1 cellular context compared by ENCODE assay signal in the genomic region with DNA sequence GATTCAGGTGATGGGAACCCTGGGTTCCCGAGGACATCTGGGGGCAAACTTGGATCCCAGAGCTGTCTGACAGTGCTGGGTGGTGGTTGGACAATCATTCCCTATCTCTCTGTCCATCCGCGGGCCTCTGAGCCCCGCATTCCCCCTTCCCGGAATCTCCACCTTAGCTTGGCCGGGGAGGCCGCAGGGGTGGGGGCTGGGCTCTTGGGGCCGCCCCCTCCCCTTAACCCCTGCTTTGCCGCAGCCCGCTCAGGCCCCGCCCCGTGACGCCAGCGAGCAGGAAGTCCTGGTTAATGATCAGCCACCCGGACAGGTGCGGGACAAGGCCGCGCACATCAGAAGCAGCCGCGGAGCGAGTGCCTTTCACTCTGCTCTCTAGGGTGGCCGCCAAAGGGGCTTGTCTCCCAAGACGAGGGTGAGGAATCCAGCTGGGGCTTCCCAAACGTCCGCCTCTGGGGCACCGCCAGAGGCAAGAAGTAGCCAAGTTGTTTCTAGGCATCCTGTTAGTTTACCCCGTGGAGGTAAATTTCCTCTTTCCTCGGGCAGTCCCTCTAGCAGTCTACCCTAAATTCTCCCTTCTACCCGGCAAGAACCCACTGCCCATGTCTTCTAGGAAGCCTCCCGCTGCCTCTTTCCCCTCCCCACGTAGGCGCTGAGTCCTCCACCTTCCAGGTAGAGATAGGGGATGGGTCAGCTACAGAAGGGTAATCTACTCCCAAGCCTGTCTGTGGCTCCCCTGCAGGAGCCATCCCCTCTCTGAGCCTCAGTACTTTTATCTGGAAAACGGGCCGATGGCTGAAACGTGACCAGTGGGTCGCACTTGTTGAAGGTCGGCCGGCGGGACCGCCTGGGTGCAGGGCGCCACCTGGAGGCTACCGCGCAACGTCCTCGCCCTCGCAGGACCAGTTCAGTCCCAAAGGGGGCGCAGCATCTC.
TF ChIP-seq lines count a peak whose summit lies in the region.

No MANE protein-coding gene starts in this region.

TF ChIP-seq in K562, 482 proteins besides CTCF, POLR2A, EP300 and RAD21 (continued from another document and continues in another):
- TF ChIP-seq, protein P1, sequence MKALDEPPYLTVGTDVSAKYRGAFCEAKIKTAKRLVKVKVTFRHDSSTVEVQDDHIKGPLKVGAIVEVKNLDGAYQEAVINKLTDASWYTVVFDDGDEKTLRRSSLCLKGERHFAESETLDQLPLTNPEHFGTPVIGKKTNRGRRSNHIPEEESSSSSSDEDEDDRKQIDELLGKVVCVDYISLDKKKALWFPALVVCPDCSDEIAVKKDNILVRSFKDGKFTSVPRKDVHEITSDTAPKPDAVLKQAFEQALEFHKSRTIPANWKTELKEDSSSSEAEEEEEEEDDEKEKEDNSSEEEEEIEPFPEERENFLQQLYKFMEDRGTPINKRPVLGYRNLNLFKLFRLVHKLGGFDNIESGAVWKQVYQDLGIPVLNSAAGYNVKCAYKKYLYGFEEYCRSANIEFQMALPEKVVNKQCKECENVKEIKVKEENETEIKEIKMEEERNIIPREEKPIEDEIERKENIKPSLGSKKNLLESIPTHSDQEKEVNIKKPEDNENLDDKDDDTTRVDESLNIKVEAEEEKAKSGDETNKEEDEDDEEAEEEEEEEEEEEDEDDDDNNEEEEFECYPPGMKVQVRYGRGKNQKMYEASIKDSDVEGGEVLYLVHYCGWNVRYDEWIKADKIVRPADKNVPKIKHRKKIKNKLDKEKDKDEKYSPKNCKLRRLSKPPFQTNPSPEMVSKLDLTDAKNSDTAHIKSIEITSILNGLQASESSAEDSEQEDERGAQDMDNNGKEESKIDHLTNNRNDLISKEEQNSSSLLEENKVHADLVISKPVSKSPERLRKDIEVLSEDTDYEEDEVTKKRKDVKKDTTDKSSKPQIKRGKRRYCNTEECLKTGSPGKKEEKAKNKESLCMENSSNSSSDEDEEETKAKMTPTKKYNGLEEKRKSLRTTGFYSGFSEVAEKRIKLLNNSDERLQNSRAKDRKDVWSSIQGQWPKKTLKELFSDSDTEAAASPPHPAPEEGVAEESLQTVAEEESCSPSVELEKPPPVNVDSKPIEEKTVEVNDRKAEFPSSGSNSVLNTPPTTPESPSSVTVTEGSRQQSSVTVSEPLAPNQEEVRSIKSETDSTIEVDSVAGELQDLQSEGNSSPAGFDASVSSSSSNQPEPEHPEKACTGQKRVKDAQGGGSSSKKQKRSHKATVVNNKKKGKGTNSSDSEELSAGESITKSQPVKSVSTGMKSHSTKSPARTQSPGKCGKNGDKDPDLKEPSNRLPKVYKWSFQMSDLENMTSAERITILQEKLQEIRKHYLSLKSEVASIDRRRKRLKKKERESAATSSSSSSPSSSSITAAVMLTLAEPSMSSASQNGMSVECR (CRISPR knock-in tag; IDR thresholded peaks at IDR 0.05): 0 out of 2 replicates have a peak, but pooled peaks have one; percentile 58
- TF ChIP-seq MAFF (IDR thresholded peaks at IDR 0.05; ENCODE audit: low read length) (no peak), BMI1 (IDR thresholded peaks at IDR 0.05; ENCODE audit: low read length) (no peak), SAP30 (IDR thresholded peaks at IDR 0.05; ENCODE audit: borderline replicate concordance, insufficient read depth, low read depth, low read length, poor library complexity, severe bottlenecking) (no peak), TSC22D4 (tag; IDR thresholded peaks at IDR 0.05) (no peak), KLF6 (CRISPR knock-in tag; IDR thresholded peaks at IDR 0.05; ENCODE audit: borderline replicate concordance) (no peak), STAT5B (CRISPR knock-in tag; IDR thresholded peaks at IDR 0.05) (no peak), PHB (CRISPR knock-in tag; IDR thresholded peaks at IDR 0.05) (no peak), LARP7 (IDR thresholded peaks at IDR 0.05) (no peak), CBX8 (IDR thresholded peaks at IDR 0.05; ENCODE audit: borderline replicate concordance, extremely low read depth, low read depth, low read length, poor library complexity, severe bottlenecking) (no peak), CREM (IDR thresholded peaks at IDR 0.05; ENCODE audit: low read depth) (peak; percentile 83), MAZ (CRISPR knock-in tag; conservative IDR thresholded peaks at IDR 0.05 in 1 of 2, IDR thresholded peaks at IDR 0.05 in 1 of 2) (peak; percentile 69 to 84), ZNF143 (CRISPR knock-in tag; IDR thresholded peaks at IDR 0.05) (peak; percentile 65), ZNF75A (CRISPR knock-in tag; IDR thresholded peaks at IDR 0.05) (no peak), CREB1 (IDR thresholded peaks at IDR 0.05) (peak; percentile 44), CREB1 (CRISPR knock-in tag; IDR thresholded peaks at IDR 0.05) (peak; percentile 70), ZNF551 (CRISPR knock-in tag; IDR thresholded peaks at IDR 0.05) (no peak), CBX5 (IDR thresholded peaks at IDR 0.05; ENCODE audit: borderline replicate concordance, low read depth) (no peak), FIP1L1 (IDR thresholded peaks at IDR 0.05; ENCODE audit: low read depth, low read length, poor library complexity, severe bottlenecking) (peak; percentile 50), ZC3H4 (CRISPR knock-in tag; IDR thresholded peaks at IDR 0.05; ENCODE audit: borderline replicate concordance) (no peak), PHTF2 (CRISPR knock-in tag; IDR thresholded peaks at IDR 0.05) (no peak), NBN (IDR thresholded peaks at IDR 0.05; ENCODE audit: low read depth) (peak; percentile 70; the same call in 1 of the 2 replicates), ZNF121 (CRISPR knock-in tag; conservative IDR thresholded peaks at IDR 0.05) (peak; percentile 61; the same call in 1 of the 2 replicates), ZNF778 (CRISPR knock-in tag; IDR thresholded peaks at IDR 0.05) (no peak), L3MBTL2 (IDR thresholded peaks at IDR 0.05) (peak; percentile 65), ZFP30 (CRISPR knock-in tag; IDR thresholded peaks at IDR 0.05; ENCODE audit: borderline replicate concordance) (no peak), ZBTB1 (CRISPR knock-in tag; IDR thresholded peaks at IDR 0.05; ENCODE audit: borderline replicate concordance, low read depth) (no peak), ZNF384 (IDR thresholded peaks at IDR 0.05; ENCODE audit: low read depth, low read length) (peak; percentile 98), KDM2B (CRISPR knock-in tag; IDR thresholded peaks at IDR 0.05) (no peak), TGIF2 (CRISPR knock-in tag; IDR thresholded peaks at IDR 0.05) (no peak), MAFK (IDR thresholded peaks at IDR 0.05; ENCODE audit: low read length) (no peak)
- TF ChIP-seq, protein P2, sequence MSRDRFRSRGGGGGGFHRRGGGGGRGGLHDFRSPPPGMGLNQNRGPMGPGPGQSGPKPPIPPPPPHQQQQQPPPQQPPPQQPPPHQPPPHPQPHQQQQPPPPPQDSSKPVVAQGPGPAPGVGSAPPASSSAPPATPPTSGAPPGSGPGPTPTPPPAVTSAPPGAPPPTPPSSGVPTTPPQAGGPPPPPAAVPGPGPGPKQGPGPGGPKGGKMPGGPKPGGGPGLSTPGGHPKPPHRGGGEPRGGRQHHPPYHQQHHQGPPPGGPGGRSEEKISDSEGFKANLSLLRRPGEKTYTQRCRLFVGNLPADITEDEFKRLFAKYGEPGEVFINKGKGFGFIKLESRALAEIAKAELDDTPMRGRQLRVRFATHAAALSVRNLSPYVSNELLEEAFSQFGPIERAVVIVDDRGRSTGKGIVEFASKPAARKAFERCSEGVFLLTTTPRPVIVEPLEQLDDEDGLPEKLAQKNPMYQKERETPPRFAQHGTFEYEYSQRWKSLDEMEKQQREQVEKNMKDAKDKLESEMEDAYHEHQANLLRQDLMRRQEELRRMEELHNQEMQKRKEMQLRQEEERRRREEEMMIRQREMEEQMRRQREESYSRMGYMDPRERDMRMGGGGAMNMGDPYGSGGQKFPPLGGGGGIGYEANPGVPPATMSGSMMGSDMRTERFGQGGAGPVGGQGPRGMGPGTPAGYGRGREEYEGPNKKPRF (IDR thresholded peaks at IDR 0.05; ENCODE audit: low read depth, low read length): no peak
- TF ChIP-seq, protein P3, sequence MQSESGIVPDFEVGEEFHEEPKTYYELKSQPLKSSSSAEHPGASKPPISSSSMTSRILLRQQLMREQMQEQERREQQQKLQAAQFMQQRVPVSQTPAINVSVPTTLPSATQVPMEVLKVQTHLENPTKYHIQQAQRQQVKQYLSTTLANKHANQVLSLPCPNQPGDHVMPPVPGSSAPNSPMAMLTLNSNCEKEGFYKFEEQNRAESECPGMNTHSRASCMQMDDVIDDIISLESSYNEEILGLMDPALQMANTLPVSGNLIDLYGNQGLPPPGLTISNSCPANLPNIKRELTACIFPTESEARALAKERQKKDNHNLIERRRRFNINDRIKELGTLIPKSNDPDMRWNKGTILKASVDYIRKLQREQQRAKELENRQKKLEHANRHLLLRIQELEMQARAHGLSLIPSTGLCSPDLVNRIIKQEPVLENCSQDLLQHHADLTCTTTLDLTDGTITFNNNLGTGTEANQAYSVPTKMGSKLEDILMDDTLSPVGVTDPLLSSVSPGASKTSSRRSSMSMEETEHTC (IDR thresholded peaks at IDR 0.05): 0 out of 2 replicates have a peak, but pooled peaks have one; percentile 59
- TF ChIP-seq, protein P4, sequence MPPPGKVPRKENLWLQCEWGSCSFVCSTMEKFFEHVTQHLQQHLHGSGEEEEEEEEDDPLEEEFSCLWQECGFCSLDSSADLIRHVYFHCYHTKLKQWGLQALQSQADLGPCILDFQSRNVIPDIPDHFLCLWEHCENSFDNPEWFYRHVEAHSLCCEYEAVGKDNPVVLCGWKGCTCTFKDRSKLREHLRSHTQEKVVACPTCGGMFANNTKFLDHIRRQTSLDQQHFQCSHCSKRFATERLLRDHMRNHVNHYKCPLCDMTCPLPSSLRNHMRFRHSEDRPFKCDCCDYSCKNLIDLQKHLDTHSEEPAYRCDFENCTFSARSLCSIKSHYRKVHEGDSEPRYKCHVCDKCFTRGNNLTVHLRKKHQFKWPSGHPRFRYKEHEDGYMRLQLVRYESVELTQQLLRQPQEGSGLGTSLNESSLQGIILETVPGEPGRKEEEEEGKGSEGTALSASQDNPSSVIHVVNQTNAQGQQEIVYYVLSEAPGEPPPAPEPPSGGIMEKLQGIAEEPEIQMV (tag; conservative IDR thresholded peaks at IDR 0.05; ENCODE audit: low read depth): no peak
- TF ChIP-seq, protein P5, sequence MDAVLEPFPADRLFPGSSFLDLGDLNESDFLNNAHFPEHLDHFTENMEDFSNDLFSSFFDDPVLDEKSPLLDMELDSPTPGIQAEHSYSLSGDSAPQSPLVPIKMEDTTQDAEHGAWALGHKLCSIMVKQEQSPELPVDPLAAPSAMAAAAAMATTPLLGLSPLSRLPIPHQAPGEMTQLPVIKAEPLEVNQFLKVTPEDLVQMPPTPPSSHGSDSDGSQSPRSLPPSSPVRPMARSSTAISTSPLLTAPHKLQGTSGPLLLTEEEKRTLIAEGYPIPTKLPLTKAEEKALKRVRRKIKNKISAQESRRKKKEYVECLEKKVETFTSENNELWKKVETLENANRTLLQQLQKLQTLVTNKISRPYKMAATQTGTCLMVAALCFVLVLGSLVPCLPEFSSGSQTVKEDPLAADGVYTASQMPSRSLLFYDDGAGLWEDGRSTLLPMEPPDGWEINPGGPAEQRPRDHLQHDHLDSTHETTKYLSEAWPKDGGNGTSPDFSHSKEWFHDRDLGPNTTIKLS (IDR thresholded peaks at IDR 0.05; ENCODE audit: borderline replicate concordance, low read depth): 0 out of 2 replicates have a peak, but pooled peaks have one; percentile 28
- TF ChIP-seq, protein P6, sequence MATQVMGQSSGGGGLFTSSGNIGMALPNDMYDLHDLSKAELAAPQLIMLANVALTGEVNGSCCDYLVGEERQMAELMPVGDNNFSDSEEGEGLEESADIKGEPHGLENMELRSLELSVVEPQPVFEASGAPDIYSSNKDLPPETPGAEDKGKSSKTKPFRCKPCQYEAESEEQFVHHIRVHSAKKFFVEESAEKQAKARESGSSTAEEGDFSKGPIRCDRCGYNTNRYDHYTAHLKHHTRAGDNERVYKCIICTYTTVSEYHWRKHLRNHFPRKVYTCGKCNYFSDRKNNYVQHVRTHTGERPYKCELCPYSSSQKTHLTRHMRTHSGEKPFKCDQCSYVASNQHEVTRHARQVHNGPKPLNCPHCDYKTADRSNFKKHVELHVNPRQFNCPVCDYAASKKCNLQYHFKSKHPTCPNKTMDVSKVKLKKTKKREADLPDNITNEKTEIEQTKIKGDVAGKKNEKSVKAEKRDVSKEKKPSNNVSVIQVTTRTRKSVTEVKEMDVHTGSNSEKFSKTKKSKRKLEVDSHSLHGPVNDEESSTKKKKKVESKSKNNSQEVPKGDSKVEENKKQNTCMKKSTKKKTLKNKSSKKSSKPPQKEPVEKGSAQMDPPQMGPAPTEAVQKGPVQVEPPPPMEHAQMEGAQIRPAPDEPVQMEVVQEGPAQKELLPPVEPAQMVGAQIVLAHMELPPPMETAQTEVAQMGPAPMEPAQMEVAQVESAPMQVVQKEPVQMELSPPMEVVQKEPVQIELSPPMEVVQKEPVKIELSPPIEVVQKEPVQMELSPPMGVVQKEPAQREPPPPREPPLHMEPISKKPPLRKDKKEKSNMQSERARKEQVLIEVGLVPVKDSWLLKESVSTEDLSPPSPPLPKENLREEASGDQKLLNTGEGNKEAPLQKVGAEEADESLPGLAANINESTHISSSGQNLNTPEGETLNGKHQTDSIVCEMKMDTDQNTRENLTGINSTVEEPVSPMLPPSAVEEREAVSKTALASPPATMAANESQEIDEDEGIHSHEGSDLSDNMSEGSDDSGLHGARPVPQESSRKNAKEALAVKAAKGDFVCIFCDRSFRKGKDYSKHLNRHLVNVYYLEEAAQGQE (CRISPR knock-in tag; IDR thresholded peaks at IDR 0.05; ENCODE audit: low read depth): 0 out of 2 replicates have a peak, but pooled peaks have one; percentile 19
- TF ChIP-seq, protein P7, sequence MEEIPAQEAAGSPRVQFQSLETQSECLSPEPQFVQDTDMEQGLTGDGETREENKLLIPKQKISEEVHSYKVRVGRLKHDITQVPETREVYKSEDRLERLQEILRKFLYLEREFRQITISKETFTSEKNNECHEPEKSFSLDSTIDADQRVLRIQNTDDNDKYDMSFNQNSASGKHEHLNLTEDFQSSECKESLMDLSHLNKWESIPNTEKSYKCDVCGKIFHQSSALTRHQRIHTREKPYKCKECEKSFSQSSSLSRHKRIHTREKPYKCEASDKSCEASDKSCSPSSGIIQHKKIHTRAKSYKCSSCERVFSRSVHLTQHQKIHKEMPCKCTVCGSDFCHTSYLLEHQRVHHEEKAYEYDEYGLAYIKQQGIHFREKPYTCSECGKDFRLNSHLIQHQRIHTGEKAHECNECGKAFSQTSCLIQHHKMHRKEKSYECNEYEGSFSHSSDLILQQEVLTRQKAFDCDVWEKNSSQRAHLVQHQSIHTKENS (CRISPR knock-in tag; IDR thresholded peaks at IDR 0.05): no peak
- TF ChIP-seq, protein P8, sequence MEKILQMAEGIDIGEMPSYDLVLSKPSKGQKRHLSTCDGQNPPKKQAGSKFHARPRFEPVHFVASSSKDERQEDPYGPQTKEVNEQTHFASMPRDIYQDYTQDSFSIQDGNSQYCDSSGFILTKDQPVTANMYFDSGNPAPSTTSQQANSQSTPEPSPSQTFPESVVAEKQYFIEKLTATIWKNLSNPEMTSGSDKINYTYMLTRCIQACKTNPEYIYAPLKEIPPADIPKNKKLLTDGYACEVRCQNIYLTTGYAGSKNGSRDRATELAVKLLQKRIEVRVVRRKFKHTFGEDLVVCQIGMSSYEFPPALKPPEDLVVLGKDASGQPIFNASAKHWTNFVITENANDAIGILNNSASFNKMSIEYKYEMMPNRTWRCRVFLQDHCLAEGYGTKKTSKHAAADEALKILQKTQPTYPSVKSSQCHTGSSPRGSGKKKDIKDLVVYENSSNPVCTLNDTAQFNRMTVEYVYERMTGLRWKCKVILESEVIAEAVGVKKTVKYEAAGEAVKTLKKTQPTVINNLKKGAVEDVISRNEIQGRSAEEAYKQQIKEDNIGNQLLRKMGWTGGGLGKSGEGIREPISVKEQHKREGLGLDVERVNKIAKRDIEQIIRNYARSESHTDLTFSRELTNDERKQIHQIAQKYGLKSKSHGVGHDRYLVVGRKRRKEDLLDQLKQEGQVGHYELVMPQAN (IDR thresholded peaks at IDR 0.05; ENCODE audit: borderline replicate concordance): no peak; the same call in 1 of the 2 replicates
